1 cellular context compared by ENCODE assay signal in the genomic region with DNA sequence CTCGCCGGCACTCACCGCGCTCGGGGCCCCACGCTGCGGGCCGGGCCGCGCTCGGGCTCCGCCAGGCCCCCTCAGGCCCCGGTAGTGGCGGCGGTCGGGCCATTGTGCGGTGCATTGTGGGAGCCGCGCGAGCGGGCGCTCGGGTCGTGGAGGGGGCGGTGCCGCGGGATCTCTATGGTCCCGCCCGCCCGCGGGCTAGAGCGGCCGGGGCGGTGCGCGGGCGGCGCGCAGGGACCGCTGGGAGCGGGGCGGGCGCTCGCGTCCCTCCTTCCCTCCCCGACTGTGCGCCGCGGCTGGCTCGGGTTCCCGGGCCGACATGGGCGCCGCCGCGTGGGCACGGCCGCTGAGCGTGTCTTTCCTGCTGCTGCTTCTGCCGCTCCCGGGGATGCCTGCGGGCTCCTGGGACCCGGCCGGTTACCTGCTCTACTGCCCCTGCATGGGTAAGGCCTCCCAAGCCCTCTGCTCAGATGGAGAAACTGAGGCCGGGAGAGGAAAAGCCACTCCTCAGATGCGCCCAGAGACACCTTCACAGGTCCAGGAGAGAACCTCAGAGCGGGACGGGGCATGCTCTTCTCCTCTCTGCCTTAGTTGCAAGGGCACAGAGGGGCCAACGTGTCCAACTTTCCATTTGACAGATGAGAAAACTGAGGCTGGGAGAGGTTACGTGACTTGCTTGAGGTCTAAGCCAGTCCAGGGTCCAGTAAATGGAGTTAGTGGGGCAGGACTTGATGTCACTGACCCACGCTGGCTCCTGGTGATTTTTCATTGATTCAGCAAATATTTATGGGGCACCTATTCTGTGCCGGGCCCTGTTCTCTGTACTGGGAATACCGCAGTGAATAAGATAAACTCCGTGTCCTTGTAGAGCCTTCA.
TF ChIP-seq lines count a peak whose summit lies in the region.

A gene with protein sequence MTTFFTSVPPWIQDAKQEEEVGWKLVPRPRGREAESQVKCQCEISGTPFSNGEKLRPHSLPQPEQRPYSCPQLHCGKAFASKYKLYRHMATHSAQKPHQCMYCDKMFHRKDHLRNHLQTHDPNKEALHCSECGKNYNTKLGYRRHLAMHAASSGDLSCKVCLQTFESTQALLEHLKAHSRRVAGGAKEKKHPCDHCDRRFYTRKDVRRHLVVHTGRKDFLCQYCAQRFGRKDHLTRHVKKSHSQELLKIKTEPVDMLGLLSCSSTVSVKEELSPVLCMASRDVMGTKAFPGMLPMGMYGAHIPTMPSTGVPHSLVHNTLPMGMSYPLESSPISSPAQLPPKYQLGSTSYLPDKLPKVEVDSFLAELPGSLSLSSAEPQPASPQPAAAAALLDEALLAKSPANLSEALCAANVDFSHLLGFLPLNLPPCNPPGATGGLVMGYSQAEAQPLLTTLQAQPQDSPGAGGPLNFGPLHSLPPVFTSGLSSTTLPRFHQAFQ (minus strand): TSS at position 118 of the 873 bp plus-strand sequence. CDS start 5,565 bp downstream, outside the sequence.
A gene (plus strand): TSS at position 255 of the 873 bp plus-strand sequence. CDS start 62 bp downstream, at position 317.

TF ChIP-seq in HepG2, 621 proteins besides CTCF, POLR2A, EP300 and RAD21 (continued from another document and continues in another):
- TF ChIP-seq, protein P1, sequence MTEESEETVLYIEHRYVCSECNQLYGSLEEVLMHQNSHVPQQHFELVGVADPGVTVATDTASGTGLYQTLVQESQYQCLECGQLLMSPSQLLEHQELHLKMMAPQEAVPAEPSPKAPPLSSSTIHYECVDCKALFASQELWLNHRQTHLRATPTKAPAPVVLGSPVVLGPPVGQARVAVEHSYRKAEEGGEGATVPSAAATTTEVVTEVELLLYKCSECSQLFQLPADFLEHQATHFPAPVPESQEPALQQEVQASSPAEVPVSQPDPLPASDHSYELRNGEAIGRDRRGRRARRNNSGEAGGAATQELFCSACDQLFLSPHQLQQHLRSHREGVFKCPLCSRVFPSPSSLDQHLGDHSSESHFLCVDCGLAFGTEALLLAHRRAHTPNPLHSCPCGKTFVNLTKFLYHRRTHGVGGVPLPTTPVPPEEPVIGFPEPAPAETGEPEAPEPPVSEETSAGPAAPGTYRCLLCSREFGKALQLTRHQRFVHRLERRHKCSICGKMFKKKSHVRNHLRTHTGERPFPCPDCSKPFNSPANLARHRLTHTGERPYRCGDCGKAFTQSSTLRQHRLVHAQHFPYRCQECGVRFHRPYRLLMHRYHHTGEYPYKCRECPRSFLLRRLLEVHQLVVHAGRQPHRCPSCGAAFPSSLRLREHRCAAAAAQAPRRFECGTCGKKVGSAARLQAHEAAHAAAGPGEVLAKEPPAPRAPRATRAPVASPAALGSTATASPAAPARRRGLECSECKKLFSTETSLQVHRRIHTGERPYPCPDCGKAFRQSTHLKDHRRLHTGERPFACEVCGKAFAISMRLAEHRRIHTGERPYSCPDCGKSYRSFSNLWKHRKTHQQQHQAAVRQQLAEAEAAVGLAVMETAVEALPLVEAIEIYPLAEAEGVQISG (CRISPR knock-in tag; IDR thresholded peaks at IDR 0.05): peak; percentile 99
- peak; percentile 86; the same call in 1 of the 2 replicates for TF ChIP-seq ZNF34 (CRISPR knock-in tag; IDR thresholded peaks at IDR 0.05; ENCODE audit: borderline replicate concordance)
- peak; percentile 37; the same call in 1 of the 2 replicates for TF ChIP-seq HNF4G (IDR thresholded peaks at IDR 0.05; ENCODE audit: borderline replicate concordance, low read depth, low read length)
- TF ChIP-seq HNF4G (CRISPR knock-in tag; IDR thresholded peaks at IDR 0.05; ENCODE audit: borderline replicate concordance, low read depth): peak; percentile 88
- TF ChIP-seq ZNF160 (CRISPR knock-in tag; IDR thresholded peaks at IDR 0.05): peak; percentile 77
- no peak for TF ChIP-seq ZNF562 (CRISPR knock-in tag; IDR thresholded peaks at IDR 0.05; ENCODE audit: borderline replicate concordance)
- no peak; the same call in 1 of the 2 replicates for TF ChIP-seq GATAD2A (CRISPR knock-in tag; IDR thresholded peaks at IDR 0.05)
- TF ChIP-seq, protein P2, sequence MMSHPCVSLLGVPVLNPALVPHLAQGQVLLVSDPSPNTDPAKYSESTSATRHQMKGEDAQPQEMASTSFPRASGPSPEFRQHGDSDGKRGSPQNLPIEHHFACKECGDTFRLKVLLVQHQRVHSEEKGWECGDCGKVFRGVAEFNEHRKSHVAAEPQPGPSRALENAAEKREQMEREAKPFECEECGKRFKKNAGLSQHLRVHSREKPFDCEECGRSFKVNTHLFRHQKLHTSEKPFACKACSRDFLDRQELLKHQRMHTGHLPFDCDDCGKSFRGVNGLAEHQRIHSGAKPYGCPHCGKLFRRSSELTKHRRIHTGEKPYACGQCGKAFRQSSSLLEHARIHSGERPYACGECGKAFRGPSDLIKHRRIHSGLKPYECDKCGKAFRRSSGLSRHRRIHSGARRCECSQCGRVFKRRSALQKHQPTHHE (CRISPR knock-in tag; IDR thresholded peaks at IDR 0.05; ENCODE audit: borderline replicate concordance): peak; percentile 26
- no peak for TF ChIP-seq ELF1 (CRISPR knock-in tag; IDR thresholded peaks at IDR 0.05)
- TF ChIP-seq LCORL (IDR thresholded peaks at IDR 0.05): no peak
- TF ChIP-seq LCORL (CRISPR knock-in tag; IDR thresholded peaks at IDR 0.05): peak; percentile 81
- TF ChIP-seq, protein P3, sequence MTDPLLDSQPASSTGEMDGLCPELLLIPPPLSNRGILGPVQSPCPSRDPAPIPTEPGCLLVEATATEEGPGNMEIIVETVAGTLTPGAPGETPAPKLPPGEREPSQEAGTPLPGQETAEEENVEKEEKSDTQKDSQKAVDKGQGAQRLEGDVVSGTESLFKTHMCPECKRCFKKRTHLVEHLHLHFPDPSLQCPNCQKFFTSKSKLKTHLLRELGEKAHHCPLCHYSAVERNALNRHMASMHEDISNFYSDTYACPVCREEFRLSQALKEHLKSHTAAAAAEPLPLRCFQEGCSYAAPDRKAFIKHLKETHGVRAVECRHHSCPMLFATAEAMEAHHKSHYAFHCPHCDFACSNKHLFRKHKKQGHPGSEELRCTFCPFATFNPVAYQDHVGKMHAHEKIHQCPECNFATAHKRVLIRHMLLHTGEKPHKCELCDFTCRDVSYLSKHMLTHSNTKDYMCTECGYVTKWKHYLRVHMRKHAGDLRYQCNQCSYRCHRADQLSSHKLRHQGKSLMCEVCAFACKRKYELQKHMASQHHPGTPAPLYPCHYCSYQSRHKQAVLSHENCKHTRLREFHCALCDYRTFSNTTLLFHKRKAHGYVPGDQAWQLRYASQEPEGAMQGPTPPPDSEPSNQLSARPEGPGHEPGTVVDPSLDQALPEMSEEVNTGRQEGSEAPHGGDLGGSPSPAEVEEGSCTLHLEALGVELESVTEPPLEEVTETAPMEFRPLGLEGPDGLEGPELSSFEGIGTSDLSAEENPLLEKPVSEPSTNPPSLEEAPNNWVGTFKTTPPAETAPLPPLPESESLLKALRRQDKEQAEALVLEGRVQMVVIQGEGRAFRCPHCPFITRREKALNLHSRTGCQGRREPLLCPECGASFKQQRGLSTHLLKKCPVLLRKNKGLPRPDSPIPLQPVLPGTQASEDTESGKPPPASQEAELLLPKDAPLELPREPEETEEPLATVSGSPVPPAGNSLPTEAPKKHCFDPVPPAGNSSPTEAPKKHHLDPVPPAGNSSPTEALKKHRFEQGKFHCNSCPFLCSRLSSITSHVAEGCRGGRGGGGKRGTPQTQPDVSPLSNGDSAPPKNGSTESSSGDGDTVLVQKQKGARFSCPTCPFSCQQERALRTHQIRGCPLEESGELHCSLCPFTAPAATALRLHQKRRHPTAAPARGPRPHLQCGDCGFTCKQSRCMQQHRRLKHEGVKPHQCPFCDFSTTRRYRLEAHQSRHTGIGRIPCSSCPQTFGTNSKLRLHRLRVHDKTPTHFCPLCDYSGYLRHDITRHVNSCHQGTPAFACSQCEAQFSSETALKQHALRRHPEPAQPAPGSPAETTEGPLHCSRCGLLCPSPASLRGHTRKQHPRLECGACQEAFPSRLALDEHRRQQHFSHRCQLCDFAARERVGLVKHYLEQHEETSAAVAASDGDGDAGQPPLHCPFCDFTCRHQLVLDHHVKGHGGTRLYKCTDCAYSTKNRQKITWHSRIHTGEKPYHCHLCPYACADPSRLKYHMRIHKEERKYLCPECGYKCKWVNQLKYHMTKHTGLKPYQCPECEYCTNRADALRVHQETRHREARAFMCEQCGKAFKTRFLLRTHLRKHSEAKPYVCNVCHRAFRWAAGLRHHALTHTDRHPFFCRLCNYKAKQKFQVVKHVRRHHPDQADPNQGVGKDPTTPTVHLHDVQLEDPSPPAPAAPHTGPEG (CRISPR knock-in tag; IDR thresholded peaks at IDR 0.05): peak; percentile 87
- TF ChIP-seq NFKBIZ (CRISPR knock-in tag; IDR thresholded peaks at IDR 0.05): peak; percentile 54
- TF ChIP-seq HOXA5 (CRISPR knock-in tag; IDR thresholded peaks at IDR 0.05): peak; percentile 96
- no peak for TF ChIP-seq KLF9 (CRISPR knock-in tag; IDR thresholded peaks at IDR 0.05; ENCODE audit: low read depth)
- TF ChIP-seq ZNF496 (CRISPR knock-in tag; IDR thresholded peaks at IDR 0.05; ENCODE audit: insufficient replicate concordance): no peak
- TF ChIP-seq, protein P4, sequence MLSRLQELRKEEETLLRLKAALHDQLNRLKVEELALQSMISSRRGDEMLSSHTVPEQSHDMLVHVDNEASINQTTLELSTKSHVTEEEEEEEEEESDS (CRISPR knock-in tag; IDR thresholded peaks at IDR 0.05; ENCODE audit: borderline replicate concordance): no peak
- no peak for TF ChIP-seq ZNF382 (CRISPR knock-in tag; IDR thresholded peaks at IDR 0.05; ENCODE audit: borderline replicate concordance)
- peak; percentile 68 for TF ChIP-seq CBFB (CRISPR knock-in tag; IDR thresholded peaks at IDR 0.05)
- TF ChIP-seq SMAD9 (CRISPR knock-in tag; IDR thresholded peaks at IDR 0.05): 0 out of 2 replicates have a peak, but pooled peaks have one; percentile 15
- TF ChIP-seq NCOA2 (CRISPR knock-in tag; IDR thresholded peaks at IDR 0.05): 0 out of 2 replicates have a peak, but pooled peaks have one; percentile 5
- TF ChIP-seq ZNF274 (CRISPR knock-in tag; IDR thresholded peaks at IDR 0.05): peak; percentile 68
- peak; percentile 28 for TF ChIP-seq HNRNPK (IDR thresholded peaks at IDR 0.05; ENCODE audit: low read depth, low read length, poor library complexity, severe bottlenecking)
- 0 out of 2 replicates have a peak, but pooled peaks have one; percentile 72 for TF ChIP-seq SMYD3 (CRISPR knock-in tag; IDR thresholded peaks at IDR 0.05)
- peak; percentile 79 for TF ChIP-seq HDAC2 (CRISPR knock-in tag; IDR thresholded peaks at IDR 0.05)
- TF ChIP-seq, protein P5, sequence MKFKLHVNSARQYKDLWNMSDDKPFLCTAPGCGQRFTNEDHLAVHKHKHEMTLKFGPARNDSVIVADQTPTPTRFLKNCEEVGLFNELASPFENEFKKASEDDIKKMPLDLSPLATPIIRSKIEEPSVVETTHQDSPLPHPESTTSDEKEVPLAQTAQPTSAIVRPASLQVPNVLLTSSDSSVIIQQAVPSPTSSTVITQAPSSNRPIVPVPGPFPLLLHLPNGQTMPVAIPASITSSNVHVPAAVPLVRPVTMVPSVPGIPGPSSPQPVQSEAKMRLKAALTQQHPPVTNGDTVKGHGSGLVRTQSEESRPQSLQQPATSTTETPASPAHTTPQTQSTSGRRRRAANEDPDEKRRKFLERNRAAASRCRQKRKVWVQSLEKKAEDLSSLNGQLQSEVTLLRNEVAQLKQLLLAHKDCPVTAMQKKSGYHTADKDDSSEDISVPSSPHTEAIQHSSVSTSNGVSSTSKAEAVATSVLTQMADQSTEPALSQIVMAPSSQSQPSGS (CRISPR knock-in tag; IDR thresholded peaks at IDR 0.05): peak; percentile 65; the same call in 1 of the 2 replicates
- peak; percentile 75 for TF ChIP-seq CENPT (CRISPR knock-in tag; IDR thresholded peaks at IDR 0.05; ENCODE audit: low read depth)
- TF ChIP-seq, protein P6, sequence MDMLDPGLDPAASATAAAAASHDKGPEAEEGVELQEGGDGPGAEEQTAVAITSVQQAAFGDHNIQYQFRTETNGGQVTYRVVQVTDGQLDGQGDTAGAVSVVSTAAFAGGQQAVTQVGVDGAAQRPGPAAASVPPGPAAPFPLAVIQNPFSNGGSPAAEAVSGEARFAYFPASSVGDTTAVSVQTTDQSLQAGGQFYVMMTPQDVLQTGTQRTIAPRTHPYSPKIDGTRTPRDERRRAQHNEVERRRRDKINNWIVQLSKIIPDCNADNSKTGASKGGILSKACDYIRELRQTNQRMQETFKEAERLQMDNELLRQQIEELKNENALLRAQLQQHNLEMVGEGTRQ (IDR thresholded peaks at IDR 0.05; ENCODE audit: low read depth, low read length): no peak
- TF ChIP-seq, protein P6 (CRISPR knock-in tag; IDR thresholded peaks at IDR 0.05; ENCODE audit: borderline replicate concordance): no peak; the same call in 1 of the 2 replicates
- TF ChIP-seq SIN3B (IDR thresholded peaks at IDR 0.05; ENCODE audit: low read length): no peak; the same call in 1 of the 2 replicates
- TF ChIP-seq NPAS2 (CRISPR knock-in tag; IDR thresholded peaks at IDR 0.05; ENCODE audit: borderline replicate concordance): no peak
- TF ChIP-seq, protein P7, sequence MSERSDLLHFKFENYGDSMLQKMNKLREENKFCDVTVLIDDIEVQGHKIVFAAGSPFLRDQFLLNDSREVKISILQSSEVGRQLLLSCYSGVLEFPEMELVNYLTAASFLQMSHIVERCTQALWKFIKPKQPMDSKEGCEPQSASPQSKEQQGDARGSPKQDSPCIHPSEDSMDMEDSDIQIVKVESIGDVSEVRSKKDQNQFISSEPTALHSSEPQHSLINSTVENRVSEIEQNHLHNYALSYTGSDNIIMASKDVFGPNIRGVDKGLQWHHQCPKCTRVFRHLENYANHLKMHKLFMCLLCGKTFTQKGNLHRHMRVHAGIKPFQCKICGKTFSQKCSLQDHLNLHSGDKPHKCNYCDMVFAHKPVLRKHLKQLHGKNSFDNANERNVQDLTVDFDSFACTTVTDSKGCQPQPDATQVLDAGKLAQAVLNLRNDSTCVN (CRISPR knock-in tag; IDR thresholded peaks at IDR 0.05; ENCODE audit: borderline replicate concordance): peak; percentile 64; the same call in 1 of the 2 replicates
- TF ChIP-seq ZNF788 (CRISPR knock-in tag; IDR thresholded peaks at IDR 0.05; ENCODE audit: borderline replicate concordance): peak; percentile 35; the same call in 1 of the 2 replicates
- TF ChIP-seq, protein P8, sequence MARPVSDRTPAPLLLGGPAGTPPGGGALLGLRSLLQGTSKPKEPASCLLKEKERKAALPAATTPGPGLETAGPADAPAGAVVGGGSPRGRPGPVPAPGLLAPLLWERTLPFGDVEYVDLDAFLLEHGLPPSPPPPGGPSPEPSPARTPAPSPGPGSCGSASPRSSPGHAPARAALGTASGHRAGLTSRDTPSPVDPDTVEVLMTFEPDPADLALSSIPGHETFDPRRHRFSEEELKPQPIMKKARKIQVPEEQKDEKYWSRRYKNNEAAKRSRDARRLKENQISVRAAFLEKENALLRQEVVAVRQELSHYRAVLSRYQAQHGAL (CRISPR knock-in tag; IDR thresholded peaks at IDR 0.05; ENCODE audit: not compliant biosample characterization): peak; percentile 58
- peak; percentile 77 for TF ChIP-seq SAP130 (CRISPR knock-in tag; IDR thresholded peaks at IDR 0.05; ENCODE audit: low read depth)
